In genomic region chr16:52742608-52743007, GRCh38 we compare ENCODE assay signal across 7 cellular contexts.
"Had no signal": no experiment of that assay in that cellular context is flagged by ENCODE, and none has a peak within 500 bp of the region (broad histone marks: within the 10 kb centered on the region; RNA-seq: fewer than 3 reads in every experiment).

No MANE protein-coding gene starts in this region.

- H3K27ac Mint-ChIP-seq: IgD-negative memory B cell had no signal

- H3K27me3 Mint-ChIP-seq: IgD-negative memory B cell had no signal

- H3K27ac ChIP-seq: HL-60 had no signal

- H3K4me3 Mint-ChIP-seq: IgD-negative memory B cell had no signal

- H3K4me3 ChIP-seq: K562 had no signal

- H3K4me1 Mint-ChIP-seq: IgD-negative memory B cell had no signal

- DNase-seq: IMR-90, KBM-7, KG1 had no signal

- FAIRE-seq: HTR-8/SVneo, K562 had no signal

- ATAC-seq: K562 had no signal
